ENCODE assay signal across 11 cellular contexts in genomic region chr17:27840406-27840678, GRCh38. TPM values are rescaled to one million over a fixed set of nuclear protein-coding genes. Genes with fewer than 3 reads are reported as not detected.
A peak's percentile ranks its signal among the peaks of the same experiment; 100 is the strongest.
DNase-seq lines count a peak whose midpoint lies in the region; ATAC-seq and TF ChIP-seq lines count a peak whose summit lies in the region.
"Not testable (repeated sequence)": the region's sequence is repeated elsewhere in the genome, so short reads cannot be mapped to it uniquely, and the experiment has no call there.
"Had no signal": no experiment of that assay in that cellular context is flagged by ENCODE, and none has a peak within 500 bp of the region (broad histone marks: within the 10 kb centered on the region; RNA-seq: fewer than 3 reads in every experiment).

No MANE protein-coding gene starts in this region.

- ATAC-seq in GM18868 (IDR thresholded peaks at IDR 0.05; ENCODE audit: unreplicated experiment): peak; percentile 48
- peak; percentile 92 for ATAC-seq in activated CD4-positive, alpha-beta T cell treated with anti-CD3 and anti-CD28 coated beads for 36 hours
- ATAC-seq in activated T-helper 17 cell treated with anti-CD3 and anti-CD28 coated beads, Interleukin-2, amount 50 U/mL, for 72 hours (replicated peaks): peak; percentile 97
- ATAC-seq in foreskin keratinocyte: peak; percentile 97
- ATAC-seq in left lung: peak; percentile 54
- ATAC-seq in stimulated activated effector memory CD8-positive, alpha-beta T cell treated with anti-CD3 and anti-CD28 coated beads, Interleukin-12 subunit alpha, Interleukin-12 subunit beta, amount 100 ng/mL, for 72 hours: peak; percentile 44

- not testable (repeated sequence) for H3K9ac ChIP-seq in mammary epithelial cell (ENCODE audit: insufficient read depth, low read length)

- in situ Hi-C loops in mammary epithelial cell (cut with MboI; ENCODE audit: low sequenced_read_pairs in 2 of 2): not testable (repeated sequence)

- H3K4me3 Mint-ChIP-seq in activated CD4-positive, alpha-beta T cell treated with anti-CD3 and anti-CD28 coated beads for 36 hours; activated T-helper 17 cell treated with anti-CD3 and anti-CD28 coated beads, Interleukin-2, amount 50 U/mL, for 72 hours; stimulated activated effector memory CD8-positive, alpha-beta T cell treated with anti-CD3 and anti-CD28 coated beads, Interleukin-12 subunit alpha, Interleukin-12 subunit beta, amount 100 ng/mL, for 72 hours: not testable (repeated sequence)

- dilution Hi-C loops in mammary epithelial cell (cut with HindIII; ENCODE audit: low sequenced_read_pairs): not testable (repeated sequence)

- not testable (repeated sequence) for H3K4me1 Mint-ChIP-seq in activated CD4-positive, alpha-beta T cell treated with anti-CD3 and anti-CD28 coated beads for 36 hours; activated T-helper 17 cell treated with anti-CD3 and anti-CD28 coated beads, Interleukin-2, amount 50 U/mL, for 72 hours; stimulated activated effector memory CD8-positive, alpha-beta T cell treated with anti-CD3 and anti-CD28 coated beads, Interleukin-12 subunit alpha, Interleukin-12 subunit beta, amount 100 ng/mL, for 72 hours

- not testable (repeated sequence) for H3K79me2 ChIP-seq in mammary epithelial cell (ENCODE audit: insufficient read depth, low read length)

- not testable (repeated sequence) for H3K9me3 Mint-ChIP-seq in activated CD4-positive, alpha-beta T cell treated with anti-CD3 and anti-CD28 coated beads for 36 hours (ENCODE audit: low read depth); activated T-helper 17 cell treated with anti-CD3 and anti-CD28 coated beads, Interleukin-2, amount 50 U/mL, for 72 hours; stimulated activated effector memory CD8-positive, alpha-beta T cell treated with anti-CD3 and anti-CD28 coated beads, Interleukin-12 subunit alpha, Interleukin-12 subunit beta, amount 100 ng/mL, for 72 hours

- not testable (repeated sequence) for H3K27ac Mint-ChIP-seq in activated CD4-positive, alpha-beta T cell treated with anti-CD3 and anti-CD28 coated beads for 36 hours; activated T-helper 17 cell treated with anti-CD3 and anti-CD28 coated beads, Interleukin-2, amount 50 U/mL, for 72 hours; stimulated activated effector memory CD8-positive, alpha-beta T cell treated with anti-CD3 and anti-CD28 coated beads, Interleukin-12 subunit alpha, Interleukin-12 subunit beta, amount 100 ng/mL, for 72 hours

- H3K27me3 Mint-ChIP-seq in activated CD4-positive, alpha-beta T cell treated with anti-CD3 and anti-CD28 coated beads for 36 hours; activated T-helper 17 cell treated with anti-CD3 and anti-CD28 coated beads, Interleukin-2, amount 50 U/mL, for 72 hours: not testable (repeated sequence)

- not testable (repeated sequence) for H3K27me3 ChIP-seq in mammary epithelial cell (ENCODE audit: insufficient read depth, low read length); foreskin keratinocyte; left lung; thyroid gland

- POLR2A ChIA-PET in activated CD4-positive, alpha-beta T cell treated with anti-CD3 and anti-CD28 coated beads for 36 hours (lab: Charles Lee): not testable (repeated sequence)

- not testable (repeated sequence) for H3K4me1 ChIP-seq in mammary epithelial cell (ENCODE audit: insufficient read depth, low read length); foreskin keratinocyte; left lung
- H3K4me1 ChIP-seq in thyroid gland: peaks cover 10% of the 10 kb centered on the region in 2 donors

- not testable (repeated sequence) for H3K36me3 ChIP-seq in mammary epithelial cell (ENCODE audit: insufficient read depth, low read length); left lung; thyroid gland

- not testable (repeated sequence) for H3K27ac ChIP-seq in mammary epithelial cell (ENCODE audit: insufficient read depth, low read depth, low read length); foreskin keratinocyte; left lung
- H3K27ac ChIP-seq in thyroid gland: peak overlapping the region in 2 of 3 donors; percentile 10 to 48

- H4K20me1 ChIP-seq in mammary epithelial cell (ENCODE audit: insufficient read depth, low read length): not testable (repeated sequence)

- CTCF ChIA-PET in activated CD4-positive, alpha-beta T cell treated with anti-CD3 and anti-CD28 coated beads for 36 hours (lab: Charles Lee); mammary epithelial cell (lab: Charles Lee; ENCODE audit: low non-redundant PET): not testable (repeated sequence)

- not testable (repeated sequence) for DNase-seq in activated CD4-positive, alpha-beta T cell treated with anti-CD3 and anti-CD28 coated beads for 36 hours; mammary epithelial cell; foreskin keratinocyte; left lung; stimulated activated effector memory CD8-positive, alpha-beta T cell treated with anti-CD3 and anti-CD28 coated beads, Interleukin-12 subunit alpha, Interleukin-12 subunit beta, amount 100 ng/mL, for 72 hours (ENCODE audit: low spot score in 2 of 2); thyroid gland

- not testable (repeated sequence) for H2AFZ ChIP-seq in mammary epithelial cell (ENCODE audit: low read depth, low read length)

- peak overlapping the region; percentile 14 for H3K4me2 ChIP-seq in mammary epithelial cell (ENCODE audit: insufficient read depth, low read depth, low read length)

- not testable (repeated sequence) for TF ChIP-seq CTCF in mammary epithelial cell (conservative IDR thresholded peaks at IDR 0.05 in 1 of 2, IDR thresholded peaks at IDR 0.05 in 1 of 2; ENCODE audit: extremely low read depth in 1 of 2, insufficient read depth in 1 of 2, low read depth in 1 of 2, low read length in 2 of 2); foreskin keratinocyte (conservative IDR thresholded peaks at IDR 0.05); left lung (IDR thresholded peaks at IDR 0.05); thyroid gland (IDR thresholded peaks at IDR 0.05)

- intact Hi-C loops in activated CD4-positive, alpha-beta T cell treated with anti-CD3 and anti-CD28 coated beads for 36 hours (cut with DNase I, micrococcal nuclease); mammary epithelial cell (cut with micrococcal nuclease); left lung (cut with DNase I); thyroid gland (cut with DNase I): not testable (repeated sequence)

- not testable (repeated sequence) for TF ChIP-seq POLR2A in thyroid gland (IDR thresholded peaks at IDR 0.05)

- BruUV-seq in mammary epithelial cell (replicated peaks; lab: Mats Ljungman, UMichigan): not testable (repeated sequence)

- WGBS in mammary epithelial cell (ENCODE audit: low coverage, missing lambda C conversion rate): no CpG with 5 or more reads among the region's 1 CpG
- WGBS in thyroid gland, 2 donors: no CpG with 5 or more reads among the region's 1 CpG

- not testable (repeated sequence) for H3K36me3 Mint-ChIP-seq in activated CD4-positive, alpha-beta T cell treated with anti-CD3 and anti-CD28 coated beads for 36 hours (ENCODE audit: low read depth); activated T-helper 17 cell treated with anti-CD3 and anti-CD28 coated beads, Interleukin-2, amount 50 U/mL, for 72 hours (ENCODE audit: low read depth); stimulated activated effector memory CD8-positive, alpha-beta T cell treated with anti-CD3 and anti-CD28 coated beads, Interleukin-12 subunit alpha, Interleukin-12 subunit beta, amount 100 ng/mL, for 72 hours

- not testable (repeated sequence) for H3K9me3 ChIP-seq in mammary epithelial cell (replicated peaks; ENCODE audit: insufficient read depth, low read length); left lung; thyroid gland

- H3K4me3 ChIP-seq in mammary epithelial cell (replicated peaks in 1 of 3; ENCODE audit: insufficient read depth in 1 of 3, low read depth in 2 of 3, low read length in 3 of 3); left lung; thyroid gland (replicated peaks in 1 of 3): not testable (repeated sequence)

RNA-seq across cellular contexts. Expression of gene NOS2, which starts 40.0 kb away (rescaled TPM):
- under 1 TPM; 0.07 to 0.09 TPM for total RNA-seq in activated CD4-positive, alpha-beta T cell treated with anti-CD3 and anti-CD28 coated beads for 36 hours
- not detected for total RNA-seq in activated T-helper 17 cell treated with anti-CD3 and anti-CD28 coated beads, Interleukin-2, amount 50 U/mL, for 72 hours
- total RNA-seq in mammary epithelial cell (not detected), foreskin keratinocyte (not detected in 2 replicates), left lung (under 1 TPM; 0.34 to 0.70 TPM), thyroid gland (1 to 10 TPM in 1 of 4 donors, under 1 TPM in 1, not detected in 2; 0.22 to 1.1 TPM)
- polyA plus RNA-seq in mammary epithelial cell (not detected), foreskin keratinocyte (not detected in 2 replicates)
- not detected for polyA minus RNA-seq in mammary epithelial cell
- total RNA-seq: GM23248 had no signal
- polyA plus RNA-seq: AG04450; CD4-positive, CD25-positive, alpha-beta regulatory T cell; GM23248 had no signal

RNA-seq across cellular contexts. Expression of gene LYRM9, which starts 52.8 kb away (rescaled TPM):
- 1 to 10 TPM; 5.9 to 6.3 TPM for total RNA-seq in activated CD4-positive, alpha-beta T cell treated with anti-CD3 and anti-CD28 coated beads for 36 hours
- total RNA-seq in activated T-helper 17 cell treated with anti-CD3 and anti-CD28 coated beads, Interleukin-2, amount 50 U/mL, for 72 hours: 1 to 10 TPM; 1.4 to 2.0 TPM
- total RNA-seq in mammary epithelial cell: 1 to 10 TPM; 4.3 to 9.8 TPM
- polyA plus RNA-seq in mammary epithelial cell: 1.8 TPM
- 1.3 TPM for polyA minus RNA-seq in mammary epithelial cell
- 1.6 and 2.1 TPM in 2 replicates for total RNA-seq in foreskin keratinocyte
- polyA plus RNA-seq in foreskin keratinocyte: 2.0 and 3.0 TPM in 2 replicates
- total RNA-seq in left lung: 1 to 10 TPM; 5.1 to 6.2 TPM
- total RNA-seq in thyroid gland: 10 to 100 TPM; 25.5 to 52.7 (median 46.4) TPM

Comparison
In these comparisons a context has a peak if more than half of its experiments do, and no peak if none do; other contexts are left out.
1. ATAC-seq: peak in every context shown above with its lines; median percentile 97 in activated T-helper 17 cell treated with anti-CD3 and anti-CD28 coated beads, Interleukin-2, amount 50 U/mL, for 72 hours; 97 in foreskin keratinocyte; 92 in activated CD4-positive, alpha-beta T cell treated with anti-CD3 and anti-CD28 coated beads for 36 hours; 54 in left lung; 48 in GM18868; 44 in stimulated activated effector memory CD8-positive, alpha-beta T cell treated with anti-CD3 and anti-CD28 coated beads, Interleukin-12 subunit alpha, Interleukin-12 subunit beta, amount 100 ng/mL, for 72 hours.